Comparison of ENCODE assay signal across 14 cellular contexts in genomic region chr2:148027822-148028221, GRCh38. TPM values are rescaled to one million over a fixed set of nuclear protein-coding genes. Genes with fewer than 3 reads are reported as not detected.
A peak's percentile ranks its signal among the peaks of the same experiment; 100 is the strongest.
DNase-seq lines count a peak whose midpoint lies in the region; ATAC-seq, FAIRE-seq and TF ChIP-seq lines count a peak whose summit lies in the region.
"Had no signal": no experiment of that assay in that cellular context is flagged by ENCODE, and none has a peak within 500 bp of the region (broad histone marks: within the 10 kb centered on the region; RNA-seq: fewer than 3 reads in every experiment).

No MANE protein-coding gene starts in this region.

- WGBS in pancreas, 2 donors, result 70 to 78% methylated on average over 1 of the region's 1 CpG

- H4K20me1 ChIP-seq in Loucy (ENCODE audit: insufficient read depth, low read length, poor library complexity, severe bottlenecking), result peaks cover 54% of the 10 kb centered on the region

- no peaks in the 10 kb centered on the region for H3K9me2 ChIP-seq in Loucy (replicated peaks; ENCODE audit: low read depth, low read length)

- H3K4me3 ChIP-seq in Loucy (ENCODE audit: low read length, poor library complexity, severe bottlenecking) (peak overlapping the region; percentile 20), pancreas (no peak overlapping the region)
- H3K4me3 ChIP-seq: GM23338, PC-9 had no signal

- H3K79me2 ChIP-seq in Loucy (ENCODE audit: insufficient read depth, low read length), result peaks cover 57% of the 10 kb centered on the region

- DNase-seq in ELR (ENCODE audit: low read depth), result peak; percentile 40
- DNase-seq in pancreas, result no peak
- DNase-seq: CD4-positive, alpha-beta T cell; KG1; NCI-H1092 treated with DMSO at 0.1 percent for 48 hours; NCI-H2081 treated with DMSO at 0.1 percent for 48 hours; NCI-H524; PC-9 had no signal

- no peaks in the 10 kb centered on the region for H3F3A ChIP-seq in Loucy (ENCODE audit: low read depth)

- H3K27me3 ChIP-seq in Loucy (ENCODE audit: insufficient read depth, low read length, poor library complexity, severe bottlenecking) (no peaks in the 10 kb centered on the region), pancreas (no peaks in the 10 kb centered on the region)

- TF ChIP-seq CTCF in Loucy (conservative IDR thresholded peaks at IDR 0.05; ENCODE audit: low read length), result no peak
- TF ChIP-seq CTCF in pancreas (IDR thresholded peaks at IDR 0.05), result no peak

- H3K36me3 ChIP-seq in Loucy (ENCODE audit: insufficient read depth, low read length) (no peaks in the 10 kb centered on the region), pancreas (no peaks in the 10 kb centered on the region)

- H3K4me2 ChIP-seq in Loucy (ENCODE audit: low read depth, low read length, poor library complexity, severe bottlenecking), result peak overlapping the region; percentile 95
- H3K4me2 ChIP-seq: GM23338, PC-9 had no signal

- peaks cover 52% of the 10 kb centered on the region for H3K4me1 ChIP-seq in Loucy (ENCODE audit: insufficient read depth, low read length, poor library complexity, severe bottlenecking)
- peaks cover 0 to 6% (median 4%) of the 10 kb centered on the region in 3 donors for H3K4me1 ChIP-seq in pancreas

- ATAC-seq in pancreas (no peak), HG03565 (IDR thresholded peaks at IDR 0.05; ENCODE audit: unreplicated experiment) (no peak), GM19324 (IDR thresholded peaks at IDR 0.05; ENCODE audit: low FRiP score, unreplicated experiment) (no peak), HG03342 (IDR thresholded peaks at IDR 0.05; ENCODE audit: unreplicated experiment) (no peak)
- ATAC-seq: GM23338 had no signal

- no peak overlapping the region for H2AFZ ChIP-seq in Loucy (ENCODE audit: low read length)
- H2AFZ ChIP-seq: GM23338, PC-9 had no signal

- H3K9me3 ChIP-seq in Loucy (ENCODE audit: insufficient read depth, low read depth, low read length) (no peaks in the 10 kb centered on the region), pancreas (no peaks in the 10 kb centered on the region)

- H3K27ac ChIP-seq in pancreas, result no peak overlapping the region
- H3K27ac ChIP-seq: PC-9 had no signal

- no peak overlapping the region for H3K9ac ChIP-seq in Loucy (ENCODE audit: low read depth, low read length, poor library complexity, severe bottlenecking)

- FAIRE-seq in endometrium (lab: Jason Lieb, UNC), result peak; percentile 37
- FAIRE-seq in pancreas (lab: Jason Lieb, UNC), result peak; percentile 82

- intact Hi-C loops in pancreas (cut with DNase I), result no loop called here

RNA-seq across cellular contexts. Expression of gene MBD5, which starts 6.9 kb away (rescaled TPM):
- 10 to 100 TPM; 11.2 to 27.4 (median 13.9) TPM for total RNA-seq in pancreas
- 1 to 10 TPM; 4.5 to 5.1 TPM for polyA plus RNA-seq in pancreas

RNA-seq across cellular contexts. Expression of gene ORC4, which starts 7.3 kb away (rescaled TPM):
- 10 to 100 TPM; 12.8 to 27.6 (median 16.4) TPM for total RNA-seq in pancreas
- 1 to 10 TPM; 4.8 to 9.7 TPM for polyA plus RNA-seq in pancreas
